Comparison of ENCODE assay signal across 12 cellular contexts in genomic region chr1:104636581-104636980, GRCh38.
A peak's percentile ranks its signal among the peaks of the same experiment; 100 is the strongest.
DNase-seq lines count a peak whose midpoint lies in the region; ATAC-seq and TF ChIP-seq lines count a peak whose summit lies in the region.
"Had no signal": no experiment of that assay in that cellular context is flagged by ENCODE, and none has a peak within 500 bp of the region (broad histone marks: within the 10 kb centered on the region; RNA-seq: fewer than 3 reads in every experiment).

No MANE protein-coding gene starts in this region.

- no peaks in the 10 kb centered on the region for H3K27me3 Mint-ChIP-seq in MCF 10A (ENCODE audit: insufficient read depth, unreplicated experiment)
- H3K27me3 Mint-ChIP-seq: central memory CD8-positive, alpha-beta T cell; stimulated activated naive CD8-positive, alpha-beta T cell treated with anti-CD3 and anti-CD28 coated beads, Interleukin-15, Interleukin-2, amounts not matched to agents 100 ng/mL and 50 ng/mL, for 24 hours had no signal

- no peak overlapping the region for H3K27ac Mint-ChIP-seq in MCF 10A (ENCODE audit: low read depth, unreplicated experiment)
- H3K27ac Mint-ChIP-seq: stimulated activated naive CD8-positive, alpha-beta T cell treated with anti-CD3 and anti-CD28 coated beads, Interleukin-15, Interleukin-2, amounts not matched to agents 100 ng/mL and 50 ng/mL, for 24 hours had no signal

- H4K20me1 ChIP-seq in mammary epithelial cell (ENCODE audit: insufficient read depth, low read length) (no peaks in the 10 kb centered on the region), OCI-LY1 (ENCODE audit: insufficient read depth, low read length) (no peaks in the 10 kb centered on the region)

- no peaks in the 10 kb centered on the region for H3K36me3 ChIP-seq in mammary epithelial cell (ENCODE audit: insufficient read depth, low read length)
- H3K36me3 ChIP-seq in OCI-LY1 (ENCODE audit: insufficient read depth, low read length) = no peaks in the 10 kb centered on the region
- H3K36me3 ChIP-seq: spleen had no signal

- 0 out of 2 replicates have a peak, but pooled peaks cover 4% of the 10 kb centered on the region for H3F3A ChIP-seq in OCI-LY1 (ENCODE audit: insufficient read depth, low read length)

- no peak overlapping the region for H3K4me2 ChIP-seq in mammary epithelial cell (ENCODE audit: insufficient read depth, low read depth, low read length)
- H3K4me2 ChIP-seq in OCI-LY1 (ENCODE audit: low read length) = no peak overlapping the region

- CTCF ChIA-PET in MCF 10A (lab: Yijun Ruan, JAX) = no interaction called here
- CTCF ChIA-PET in mammary epithelial cell (lab: Charles Lee; ENCODE audit: low non-redundant PET) = no interaction called here

- peak; percentile 63 for ATAC-seq in HG03139 (IDR thresholded peaks at IDR 0.05; ENCODE audit: unreplicated experiment)

- BruUV-seq in MCF 10A (replicated peaks; lab: Mats Ljungman, UMichigan) (no TSS peak), mammary epithelial cell (replicated peaks; lab: Mats Ljungman, UMichigan) (no TSS peak)

- H3K9me2 ChIP-seq in OCI-LY1 (ENCODE audit: low read depth, low read length) = no peaks in the 10 kb centered on the region

- no peaks in the 10 kb centered on the region for H3K4me1 ChIP-seq in mammary epithelial cell (ENCODE audit: insufficient read depth, low read length)
- peaks cover 6% of the 10 kb centered on the region for H3K4me1 ChIP-seq in OCI-LY1 (ENCODE audit: insufficient read depth, low read length, severe bottlenecking)
- H3K4me1 ChIP-seq: spleen had no signal

- no peaks in the 10 kb centered on the region for H3K4me1 Mint-ChIP-seq in MCF 10A (ENCODE audit: insufficient read depth, unreplicated experiment)
- H3K4me1 Mint-ChIP-seq: central memory CD8-positive, alpha-beta T cell had no signal

- H3K27me3 ChIP-seq in mammary epithelial cell (ENCODE audit: insufficient read depth, low read length) (no peaks in the 10 kb centered on the region), OCI-LY1 (ENCODE audit: insufficient read depth, low read length) (no peaks in the 10 kb centered on the region)
- H3K27me3 ChIP-seq: spleen had no signal

- H3K9me3 ChIP-seq in mammary epithelial cell (replicated peaks; ENCODE audit: insufficient read depth, low read length) = no peaks in the 10 kb centered on the region
- peaks cover 8% of the 10 kb centered on the region; the same call in 1 of the 2 replicates for H3K9me3 ChIP-seq in OCI-LY1 (ENCODE audit: low read length)
- H3K9me3 ChIP-seq: spleen had no signal

- DNase-seq in MCF 10A (ENCODE audit: unreplicated experiment) (peak; percentile 42), mammary epithelial cell (no peak), GM03348 (ENCODE audit: low spot score) (no peak), nucleus accumbens (lab: John Stamatoyannopoulos, UW) (no peak), activated gamma-delta T cell (lab: John Stamatoyannopoulos, UW) (no peak)
- no peak for DNase-seq in activated T-cell treated with anti-CD3 and anti-CD28 coated beads, Interleukin-2, amount 50 U/mL, for 48 hours
- DNase-seq: NCI-H1436 treated with DMSO at 0.1 percent for 48 hours, spleen had no signal

- H3K4me3 ChIP-seq in mammary epithelial cell (replicated peaks in 1 of 3; ENCODE audit: insufficient read depth in 1 of 3, low read depth in 2 of 3, low read length in 3 of 3) (no peak overlapping the region), OCI-LY1 (ENCODE audit: low read depth, low read length, poor library complexity, severe bottlenecking) (no peak overlapping the region)
- H3K4me3 ChIP-seq: spleen had no signal

- no peak overlapping the region for H3K4me3 Mint-ChIP-seq in MCF 10A (ENCODE audit: unreplicated experiment)
- H3K4me3 Mint-ChIP-seq: central memory CD8-positive, alpha-beta T cell; stimulated activated naive CD8-positive, alpha-beta T cell treated with anti-CD3 and anti-CD28 coated beads, Interleukin-15, Interleukin-2, amounts not matched to agents 100 ng/mL and 50 ng/mL, for 24 hours had no signal

- H3K79me2 ChIP-seq in mammary epithelial cell (ENCODE audit: insufficient read depth, low read length) (no peaks in the 10 kb centered on the region), OCI-LY1 (ENCODE audit: insufficient read depth, low read length) (no peaks in the 10 kb centered on the region)

- in situ Hi-C loops in mammary epithelial cell (cut with MboI; ENCODE audit: low sequenced_read_pairs in 2 of 2) = no loop called here

- intact Hi-C loops in MCF 10A (cut with micrococcal nuclease) = loop anchor here (5.0 kb wide), 1 partner anchor 514 kb away; no protein-coding TSS in a partner anchor
- intact Hi-C loops in mammary epithelial cell (cut with micrococcal nuclease) = no loop called here

- dilution Hi-C loops in mammary epithelial cell (cut with HindIII; ENCODE audit: low sequenced_read_pairs) = no loop called here

- no peaks in the 10 kb centered on the region for H3K36me3 Mint-ChIP-seq in MCF 10A (ENCODE audit: insufficient read depth, unreplicated experiment)

- H2AFZ ChIP-seq in mammary epithelial cell (ENCODE audit: low read depth, low read length) (no peak overlapping the region), OCI-LY1 (ENCODE audit: low read length) (no peak overlapping the region)

- H3K9ac ChIP-seq in mammary epithelial cell (ENCODE audit: insufficient read depth, low read length) = no peak overlapping the region
- H3K9ac ChIP-seq in OCI-LY1 (ENCODE audit: low read length) = no peak overlapping the region

- POLR2A ChIA-PET in MCF 10A (lab: Yijun Ruan, JAX) = no interaction called here

- TF ChIP-seq CTCF in MCF 10A (IDR thresholded peaks at IDR 0.05; ENCODE audit: unreplicated experiment) (no peak), mammary epithelial cell (conservative IDR thresholded peaks at IDR 0.05 in 1 of 2, IDR thresholded peaks at IDR 0.05 in 1 of 2; ENCODE audit: extremely low read depth in 1 of 2, insufficient read depth in 1 of 2, low read depth in 1 of 2, low read length in 2 of 2) (peak in 1 of 2 donors; percentile 12), OCI-LY1 (IDR thresholded peaks at IDR 0.05; ENCODE audit: low read length) (peak; percentile 45)

- H3K9me3 Mint-ChIP-seq in MCF 10A (ENCODE audit: unreplicated experiment) = no peaks in the 10 kb centered on the region

- H3K27ac ChIP-seq in mammary epithelial cell (ENCODE audit: insufficient read depth, low read depth, low read length) = no peak overlapping the region
- no peak overlapping the region for H3K27ac ChIP-seq in OCI-LY1 (ENCODE audit: low read depth, low read length, poor library complexity, severe bottlenecking)
- H3K27ac ChIP-seq: spleen had no signal
